In the genomic region with DNA sequence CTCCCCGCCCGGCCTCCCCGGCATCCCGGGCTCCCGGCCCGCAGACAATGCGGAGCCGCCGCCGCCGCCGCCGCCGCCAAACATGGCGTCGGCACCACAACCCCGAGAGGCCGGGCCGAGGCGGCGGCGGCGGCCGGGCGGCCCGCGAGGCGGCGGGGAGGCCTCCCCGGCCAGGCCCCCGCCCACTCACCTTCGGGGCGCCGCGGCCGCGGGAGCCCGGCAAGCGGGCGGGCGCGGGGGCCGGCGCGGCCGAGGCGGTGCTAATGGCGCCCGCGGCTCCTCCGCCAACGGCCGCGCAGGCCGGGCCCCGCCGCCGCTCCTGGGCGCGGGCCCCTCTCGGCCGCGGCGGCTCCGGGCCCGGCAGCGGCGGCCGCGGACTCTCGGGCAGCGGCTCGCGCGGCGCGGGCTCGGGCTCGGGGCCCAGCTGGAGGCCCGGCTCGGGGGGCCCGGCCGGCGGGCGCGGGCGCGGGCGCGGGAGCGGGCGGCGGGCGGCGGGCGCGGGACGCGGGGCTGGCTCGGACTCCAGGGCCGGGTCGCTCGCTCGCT, we compare ENCODE assay signal across 8 cellular contexts. TPM values are rescaled to one million over a fixed set of nuclear protein-coding genes. Genes with fewer than 3 reads are reported as not detected.
DNase-seq lines count a peak whose midpoint lies in the region; ATAC-seq and TF ChIP-seq lines count a peak whose summit lies in the region.

No MANE protein-coding gene starts in this region.

- ATAC-seq in GM18868 (IDR thresholded peaks at IDR 0.05; ENCODE audit: unreplicated experiment) (peak; percentile 29), WTC11 (peak; percentile 23)
- ATAC-seq in stimulated activated naive B cell treated with anti-CD40 and anti-IgM and Interleukin-4, amounts not matched to agents 10 μg/mL and 1 μg/mL and 100 μg/mL, for 72 hours (replicated peaks) = peak; percentile 39 to 42

- H3K9me3 ChIP-seq in A673 (ENCODE audit: low read depth, low read length, poor library complexity, severe bottlenecking) (peaks cover 6% of the 10 kb centered on the region), right atrium auricular region (no peaks in the 10 kb centered on the region)

- peaks cover 34% of the 10 kb centered on the region for H3K27me3 Mint-ChIP-seq in WTC11 (ENCODE audit: low read depth)
- H3K27me3 Mint-ChIP-seq in stimulated activated naive B cell treated with anti-CD40 and anti-IgM and Interleukin-4, amounts not matched to agents 10 μg/mL and 1 μg/mL and 100 μg/mL, for 72 hours = no peaks in the 10 kb centered on the region
- peaks cover under 1% of the 10 kb centered on the region for H3K27me3 Mint-ChIP-seq in mesothelial cell of epicardium (ENCODE audit: low read depth)

- H3K4me1 ChIP-seq in A673 (ENCODE audit: insufficient read depth, low read length, poor library complexity, severe bottlenecking) (peaks cover 12% of the 10 kb centered on the region), right atrium auricular region (peaks cover 0 to 32% of the 10 kb centered on the region in 2 donors)

- TF ChIP-seq CTCF in A673 (conservative IDR thresholded peaks at IDR 0.05; ENCODE audit: low read depth, low read length) = no peak
- TF ChIP-seq CTCF in WTC11 (IDR thresholded peaks at IDR 0.05) = no peak
- no peak for TF ChIP-seq CTCF in right atrium auricular region (IDR thresholded peaks at IDR 0.05)
- no peak for TF ChIP-seq CTCF in mesothelial cell of epicardium (IDR thresholded peaks at IDR 0.05; ENCODE audit: unreplicated experiment)

- peaks cover 19% of the 10 kb centered on the region for H3K4me1 Mint-ChIP-seq in WTC11
- peaks cover 38 to 52% of the 10 kb centered on the region in 2 donors for H3K4me1 Mint-ChIP-seq in stimulated activated naive B cell treated with anti-CD40 and anti-IgM and Interleukin-4, amounts not matched to agents 10 μg/mL and 1 μg/mL and 100 μg/mL, for 72 hours
- peaks cover 25% of the 10 kb centered on the region for H3K4me1 Mint-ChIP-seq in mesothelial cell of epicardium

- no peak overlapping the region for H3K27ac Mint-ChIP-seq in WTC11
- H3K27ac Mint-ChIP-seq in stimulated activated naive B cell treated with anti-CD40 and anti-IgM and Interleukin-4, amounts not matched to agents 10 μg/mL and 1 μg/mL and 100 μg/mL, for 72 hours = no peak overlapping the region
- H3K27ac Mint-ChIP-seq in mesothelial cell of epicardium = no peak overlapping the region

- H3K4me3 ChIP-seq in A673 (ENCODE audit: low read depth, low read length, poor library complexity, severe bottlenecking) (peak overlapping the region; percentile 97), right atrium auricular region (peak overlapping the region; percentile 71 to 78)

- H3K36me3 ChIP-seq in A673 (ENCODE audit: insufficient read depth, low read length, poor library complexity, severe bottlenecking) (peaks cover 31% of the 10 kb centered on the region), right atrium auricular region (peaks cover 17% of the 10 kb centered on the region)

- H3K27me3 ChIP-seq in A673 (replicated peaks; ENCODE audit: insufficient read depth, low read depth, low read length, poor library complexity) (no peaks in the 10 kb centered on the region), right atrium auricular region (no peaks in the 10 kb centered on the region)

- H3K9me3 Mint-ChIP-seq in WTC11 = peaks cover 28% of the 10 kb centered on the region
- H3K9me3 Mint-ChIP-seq in stimulated activated naive B cell treated with anti-CD40 and anti-IgM and Interleukin-4, amounts not matched to agents 10 μg/mL and 1 μg/mL and 100 μg/mL, for 72 hours = peaks cover 0 to 1% of the 10 kb centered on the region in 2 donors
- H3K9me3 Mint-ChIP-seq in mesothelial cell of epicardium = peaks cover 17% of the 10 kb centered on the region

- POLR2A ChIA-PET in A673 (lab: Charles Lee; ENCODE audit: low non-redundant PET) = no interaction called here
- POLR2A ChIA-PET in WTC11 (lab: Charles Lee) = no interaction called here

- BruUV-seq in A673 (replicated peaks; lab: Mats Ljungman, UMichigan) = no TSS peak

- DNase-seq in A673 (ENCODE audit: low spot score) (peak; percentile 33), WTC11 (ENCODE audit: low spot score) (no peak), right atrium auricular region (ENCODE audit: low spot score) (no peak), putamen (ENCODE audit: low spot score) (no peak), hepatic stellate cell (ENCODE audit: low spot score) (no peak), mesothelial cell of epicardium (ENCODE audit: low spot score in 2 of 2, unreplicated experiment in 2 of 2) (no peak)
- no peak for DNase-seq in stimulated activated naive B cell treated with anti-CD40 and anti-IgM and Interleukin-4, amounts not matched to agents 10 μg/mL and 1 μg/mL and 100 μg/mL, for 72 hours

- intact Hi-C loops in A673 (cut with micrococcal nuclease; ENCODE audit: unreplicated experiment) = no loop called here

- H3K4me3 Mint-ChIP-seq in WTC11 = no peak overlapping the region
- peak overlapping the region; percentile 75 to 89 for H3K4me3 Mint-ChIP-seq in stimulated activated naive B cell treated with anti-CD40 and anti-IgM and Interleukin-4, amounts not matched to agents 10 μg/mL and 1 μg/mL and 100 μg/mL, for 72 hours
- no peak overlapping the region for H3K4me3 Mint-ChIP-seq in mesothelial cell of epicardium

- H3K27ac ChIP-seq in A673 (ENCODE audit: low read depth, low read length, poor library complexity, severe bottlenecking) = peak overlapping the region; percentile 96
- peak overlapping the region; percentile 83 to 87 for H3K27ac ChIP-seq in right atrium auricular region

- peaks cover 51% of the 10 kb centered on the region for H3K36me3 Mint-ChIP-seq in WTC11
- peaks cover 20 to 30% of the 10 kb centered on the region in 2 donors for H3K36me3 Mint-ChIP-seq in stimulated activated naive B cell treated with anti-CD40 and anti-IgM and Interleukin-4, amounts not matched to agents 10 μg/mL and 1 μg/mL and 100 μg/mL, for 72 hours
- peaks cover 25% of the 10 kb centered on the region for H3K36me3 Mint-ChIP-seq in mesothelial cell of epicardium

- CTCF ChIA-PET in A673 (lab: Charles Lee) = no interaction called here
- CTCF ChIA-PET in WTC11 (lab: Charles Lee) = no interaction called here

TF ChIP-seq in WTC11, 78 proteins besides CTCF, POLR2A, EP300 and RAD21:
- no peak for TF ChIP-seq JUN (CRISPR knock-in tag; IDR thresholded peaks at IDR 0.05)
- TF ChIP-seq FOXK1 (CRISPR knock-in tag; IDR thresholded peaks at IDR 0.05) = no peak
- TF ChIP-seq, protein P1, sequence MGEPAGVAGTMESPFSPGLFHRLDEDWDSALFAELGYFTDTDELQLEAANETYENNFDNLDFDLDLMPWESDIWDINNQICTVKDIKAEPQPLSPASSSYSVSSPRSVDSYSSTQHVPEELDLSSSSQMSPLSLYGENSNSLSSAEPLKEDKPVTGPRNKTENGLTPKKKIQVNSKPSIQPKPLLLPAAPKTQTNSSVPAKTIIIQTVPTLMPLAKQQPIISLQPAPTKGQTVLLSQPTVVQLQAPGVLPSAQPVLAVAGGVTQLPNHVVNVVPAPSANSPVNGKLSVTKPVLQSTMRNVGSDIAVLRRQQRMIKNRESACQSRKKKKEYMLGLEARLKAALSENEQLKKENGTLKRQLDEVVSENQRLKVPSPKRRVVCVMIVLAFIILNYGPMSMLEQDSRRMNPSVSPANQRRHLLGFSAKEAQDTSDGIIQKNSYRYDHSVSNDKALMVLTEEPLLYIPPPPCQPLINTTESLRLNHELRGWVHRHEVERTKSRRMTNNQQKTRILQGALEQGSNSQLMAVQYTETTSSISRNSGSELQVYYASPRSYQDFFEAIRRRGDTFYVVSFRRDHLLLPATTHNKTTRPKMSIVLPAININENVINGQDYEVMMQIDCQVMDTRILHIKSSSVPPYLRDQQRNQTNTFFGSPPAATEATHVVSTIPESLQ (CRISPR knock-in tag; IDR thresholded peaks at IDR 0.05) = no peak
- TF ChIP-seq, protein P2, sequence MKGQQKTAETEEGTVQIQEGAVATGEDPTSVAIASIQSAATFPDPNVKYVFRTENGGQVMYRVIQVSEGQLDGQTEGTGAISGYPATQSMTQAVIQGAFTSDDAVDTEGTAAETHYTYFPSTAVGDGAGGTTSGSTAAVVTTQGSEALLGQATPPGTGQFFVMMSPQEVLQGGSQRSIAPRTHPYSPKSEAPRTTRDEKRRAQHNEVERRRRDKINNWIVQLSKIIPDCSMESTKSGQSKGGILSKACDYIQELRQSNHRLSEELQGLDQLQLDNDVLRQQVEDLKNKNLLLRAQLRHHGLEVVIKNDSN (CRISPR knock-in tag; IDR thresholded peaks at IDR 0.05) = no peak

RNA-seq across cellular contexts. Expression of a gene that starts 0.3 kb away (rescaled TPM):
- total RNA-seq in A673 (2021) = 47.2 and 51.2 TPM in 2 replicates
- total RNA-seq in WTC11 (2021) = 36.4 to 37.9 TPM (median 36.6 TPM) in 3 replicates
- total RNA-seq in right atrium auricular region = 10 to 100 TPM; 17.7 to 20.8 TPM
- 60.3 to 65.0 TPM (median 64.1 TPM) in 3 replicates for total RNA-seq in mesothelial cell of epicardium

RNA-seq across cellular contexts. Expression of a gene that starts 26.3 kb away (rescaled TPM):
- total RNA-seq in A673 (2021) = 31.5 and 33.1 TPM in 2 replicates
- total RNA-seq in WTC11 (2021) = 24.7 to 29.2 TPM (median 24.8 TPM) in 3 replicates
- total RNA-seq in right atrium auricular region = 1 to 10 TPM; 3.7 to 6.6 TPM
- 32.3 to 33.3 TPM (median 32.6 TPM) in 3 replicates for total RNA-seq in mesothelial cell of epicardium

Comparison
In these comparisons a context has a peak if more than half of its experiments do, and no peak if none do; other contexts are left out.
1. H3K4me3 Mint-ChIP-seq: peak in stimulated activated naive B cell treated with anti-CD40 and anti-IgM and Interleukin-4, amounts not matched to agents 10 μg/mL and 1 μg/mL and 100 μg/mL, for 72 hours (2 of 2); none in WTC11 (single experiment) and mesothelial cell of epicardium (single experiment).
2. Peak in every context shown above with its lines, with median percentiles within 50 percentile points of each other: ATAC-seq.